Comparison of ENCODE assay signal across 15 cellular contexts in genomic region chr10:109880886-109881467, GRCh38. TPM values are rescaled to one million over a fixed set of nuclear protein-coding genes. Genes with fewer than 3 reads are reported as not detected.
DNase-seq lines count a peak whose midpoint lies in the region; ATAC-seq lines count a peak whose summit lies in the region.
"Had no signal": no experiment of that assay in that cellular context is flagged by ENCODE, and none has a peak within 500 bp of the region (broad histone marks: within the 10 kb centered on the region; RNA-seq: fewer than 3 reads in every experiment).

No MANE protein-coding gene starts in this region.

- ATAC-seq in GM18868 (IDR thresholded peaks at IDR 0.05; ENCODE audit: unreplicated experiment) (peak; percentile 69), GM21723 (IDR thresholded peaks at IDR 0.05; ENCODE audit: unreplicated experiment) (peak; percentile 64), HG03196 (IDR thresholded peaks at IDR 0.05; ENCODE audit: unreplicated experiment) (peak; percentile 58), left lobe of liver (no peak)
- ATAC-seq: mucosa of descending colon, right lobe of liver, upper lobe of right lung, WTC11 had no signal

- DNase-seq in left lobe of liver (ENCODE audit: low spot score) (peak; percentile 36), NCI-H2227 treated with DMSO at 0.1 percent for 48 hours (lab: John Stamatoyannopoulos, UW) (no peak), germinal center (ENCODE audit: low spot score) (no peak)
- no peak for DNase-seq in stimulated activated CD8-positive, alpha-beta memory T cell treated with anti-CD3 and anti-CD28 coated beads, Interleukin-4, amount 100 ng/mL, for 48 hours
- DNase-seq in activated CD4-positive, alpha-beta T cell treated with anti-CD3 and anti-CD28 coated beads, Interleukin-2, amount 50 U/mL, for 1 hour = no peak
- DNase-seq: activated T-cell treated with anti-CD3 and anti-CD28 coated beads, Interleukin-2, amount 50 U/mL, for 48 hours; MG63; mucosa of descending colon; NCI-H524 treated with DMSO at 0.1 percent for 48 hours; right lobe of liver; upper lobe of right lung had no signal

RNA-seq across cellular contexts. Expression of gene XPNPEP1, which starts 42.3 kb away (rescaled TPM):
- total RNA-seq in left lobe of liver = 18.7 TPM
